ENCODE assay signal across 2 cellular contexts in the genomic region with DNA sequence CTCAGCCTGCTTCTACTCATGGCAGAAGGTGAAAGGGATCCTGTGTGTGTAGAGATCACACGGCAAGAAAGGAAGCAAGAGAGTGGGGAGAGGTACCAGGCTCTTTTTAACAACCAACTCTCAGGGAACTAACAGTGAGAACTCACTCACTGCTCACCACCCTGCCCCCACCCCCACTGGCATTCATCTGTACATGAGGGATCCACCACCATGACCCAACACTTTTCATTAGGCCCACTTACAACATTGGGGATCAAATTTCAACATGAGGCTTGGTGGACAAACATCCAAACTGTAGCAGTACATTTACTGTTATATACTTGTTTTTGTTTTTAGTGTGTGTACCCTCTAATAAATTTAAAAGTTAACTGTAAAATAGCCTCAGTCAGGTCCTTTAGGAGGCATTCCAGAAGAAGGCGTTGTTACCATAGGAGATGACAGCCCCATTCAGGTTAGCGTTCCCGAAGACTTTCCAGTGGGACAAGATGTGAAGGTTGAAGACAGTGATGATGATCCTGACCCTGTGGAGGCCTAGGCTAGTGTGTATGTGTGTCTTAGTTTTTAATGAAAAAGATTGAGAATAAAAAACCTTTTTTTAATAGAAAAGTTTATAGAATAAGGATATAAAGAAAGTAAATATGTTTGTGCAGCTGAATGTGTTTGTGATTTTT.
TF ChIP-seq lines count a peak whose summit lies in the region.

No MANE protein-coding gene starts in this region.

TF ChIP-seq in GM23338, 12 proteins besides CTCF, POLR2A, EP300 and RAD21:
- TF ChIP-seq CREB1 (CRISPR knock-in tag; IDR thresholded peaks at IDR 0.05; ENCODE audit: low read depth) (no peak), STAT1 (IDR thresholded peaks at IDR 0.05; ENCODE audit: unreplicated experiment) (no peak)
- TF ChIP-seq, protein P1, sequence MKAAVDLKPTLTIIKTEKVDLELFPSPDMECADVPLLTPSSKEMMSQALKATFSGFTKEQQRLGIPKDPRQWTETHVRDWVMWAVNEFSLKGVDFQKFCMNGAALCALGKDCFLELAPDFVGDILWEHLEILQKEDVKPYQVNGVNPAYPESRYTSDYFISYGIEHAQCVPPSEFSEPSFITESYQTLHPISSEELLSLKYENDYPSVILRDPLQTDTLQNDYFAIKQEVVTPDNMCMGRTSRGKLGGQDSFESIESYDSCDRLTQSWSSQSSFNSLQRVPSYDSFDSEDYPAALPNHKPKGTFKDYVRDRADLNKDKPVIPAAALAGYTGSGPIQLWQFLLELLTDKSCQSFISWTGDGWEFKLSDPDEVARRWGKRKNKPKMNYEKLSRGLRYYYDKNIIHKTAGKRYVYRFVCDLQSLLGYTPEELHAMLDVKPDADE (IDR thresholded peaks at IDR 0.05): no peak
- TF ChIP-seq, protein P2, sequence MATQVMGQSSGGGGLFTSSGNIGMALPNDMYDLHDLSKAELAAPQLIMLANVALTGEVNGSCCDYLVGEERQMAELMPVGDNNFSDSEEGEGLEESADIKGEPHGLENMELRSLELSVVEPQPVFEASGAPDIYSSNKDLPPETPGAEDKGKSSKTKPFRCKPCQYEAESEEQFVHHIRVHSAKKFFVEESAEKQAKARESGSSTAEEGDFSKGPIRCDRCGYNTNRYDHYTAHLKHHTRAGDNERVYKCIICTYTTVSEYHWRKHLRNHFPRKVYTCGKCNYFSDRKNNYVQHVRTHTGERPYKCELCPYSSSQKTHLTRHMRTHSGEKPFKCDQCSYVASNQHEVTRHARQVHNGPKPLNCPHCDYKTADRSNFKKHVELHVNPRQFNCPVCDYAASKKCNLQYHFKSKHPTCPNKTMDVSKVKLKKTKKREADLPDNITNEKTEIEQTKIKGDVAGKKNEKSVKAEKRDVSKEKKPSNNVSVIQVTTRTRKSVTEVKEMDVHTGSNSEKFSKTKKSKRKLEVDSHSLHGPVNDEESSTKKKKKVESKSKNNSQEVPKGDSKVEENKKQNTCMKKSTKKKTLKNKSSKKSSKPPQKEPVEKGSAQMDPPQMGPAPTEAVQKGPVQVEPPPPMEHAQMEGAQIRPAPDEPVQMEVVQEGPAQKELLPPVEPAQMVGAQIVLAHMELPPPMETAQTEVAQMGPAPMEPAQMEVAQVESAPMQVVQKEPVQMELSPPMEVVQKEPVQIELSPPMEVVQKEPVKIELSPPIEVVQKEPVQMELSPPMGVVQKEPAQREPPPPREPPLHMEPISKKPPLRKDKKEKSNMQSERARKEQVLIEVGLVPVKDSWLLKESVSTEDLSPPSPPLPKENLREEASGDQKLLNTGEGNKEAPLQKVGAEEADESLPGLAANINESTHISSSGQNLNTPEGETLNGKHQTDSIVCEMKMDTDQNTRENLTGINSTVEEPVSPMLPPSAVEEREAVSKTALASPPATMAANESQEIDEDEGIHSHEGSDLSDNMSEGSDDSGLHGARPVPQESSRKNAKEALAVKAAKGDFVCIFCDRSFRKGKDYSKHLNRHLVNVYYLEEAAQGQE (IDR thresholded peaks at IDR 0.05; ENCODE audit: unreplicated experiment): no peak
TF ChIP-seq in GM23338: peak in this region for 0.

TF ChIP-seq in H1, 55 proteins besides CTCF, POLR2A, EP300 and RAD21:
- TF ChIP-seq, protein P3, sequence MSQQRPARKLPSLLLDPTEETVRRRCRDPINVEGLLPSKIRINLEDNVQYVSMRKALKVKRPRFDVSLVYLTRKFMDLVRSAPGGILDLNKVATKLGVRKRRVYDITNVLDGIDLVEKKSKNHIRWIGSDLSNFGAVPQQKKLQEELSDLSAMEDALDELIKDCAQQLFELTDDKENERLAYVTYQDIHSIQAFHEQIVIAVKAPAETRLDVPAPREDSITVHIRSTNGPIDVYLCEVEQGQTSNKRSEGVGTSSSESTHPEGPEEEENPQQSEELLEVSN (IDR thresholded peaks at IDR 0.05): no peak
- TF ChIP-seq RFX5 (IDR thresholded peaks at IDR 0.05; ENCODE audit: borderline replicate concordance, low read depth, low read length) (no peak), RBBP5 (IDR thresholded peaks at IDR 0.05; ENCODE audit: borderline replicate concordance, low read depth, low read length) (no peak), POLR2AphosphoS5 (IDR thresholded peaks at IDR 0.05; ENCODE audit: low read depth, low read length) (no peak), HDAC2 (IDR thresholded peaks at IDR 0.05; ENCODE audit: borderline replicate concordance in 1 of 2, low read depth in 2 of 2, low read length in 2 of 2) (no peak), TCF12 (IDR thresholded peaks at IDR 0.05; ENCODE audit: low read depth, low read length) (no peak), JUND (IDR thresholded peaks at IDR 0.05; ENCODE audit: low read length) (no peak), RNF2 (IDR thresholded peaks at IDR 0.05; ENCODE audit: borderline replicate concordance, low read depth, low read length, missing control alignments, poor library complexity, severe bottlenecking) (no peak), EZH2 (IDR thresholded peaks at IDR 0.05; ENCODE audit: low read depth, low read length, severe bottlenecking) (no peak)
- TF ChIP-seq, protein P4, sequence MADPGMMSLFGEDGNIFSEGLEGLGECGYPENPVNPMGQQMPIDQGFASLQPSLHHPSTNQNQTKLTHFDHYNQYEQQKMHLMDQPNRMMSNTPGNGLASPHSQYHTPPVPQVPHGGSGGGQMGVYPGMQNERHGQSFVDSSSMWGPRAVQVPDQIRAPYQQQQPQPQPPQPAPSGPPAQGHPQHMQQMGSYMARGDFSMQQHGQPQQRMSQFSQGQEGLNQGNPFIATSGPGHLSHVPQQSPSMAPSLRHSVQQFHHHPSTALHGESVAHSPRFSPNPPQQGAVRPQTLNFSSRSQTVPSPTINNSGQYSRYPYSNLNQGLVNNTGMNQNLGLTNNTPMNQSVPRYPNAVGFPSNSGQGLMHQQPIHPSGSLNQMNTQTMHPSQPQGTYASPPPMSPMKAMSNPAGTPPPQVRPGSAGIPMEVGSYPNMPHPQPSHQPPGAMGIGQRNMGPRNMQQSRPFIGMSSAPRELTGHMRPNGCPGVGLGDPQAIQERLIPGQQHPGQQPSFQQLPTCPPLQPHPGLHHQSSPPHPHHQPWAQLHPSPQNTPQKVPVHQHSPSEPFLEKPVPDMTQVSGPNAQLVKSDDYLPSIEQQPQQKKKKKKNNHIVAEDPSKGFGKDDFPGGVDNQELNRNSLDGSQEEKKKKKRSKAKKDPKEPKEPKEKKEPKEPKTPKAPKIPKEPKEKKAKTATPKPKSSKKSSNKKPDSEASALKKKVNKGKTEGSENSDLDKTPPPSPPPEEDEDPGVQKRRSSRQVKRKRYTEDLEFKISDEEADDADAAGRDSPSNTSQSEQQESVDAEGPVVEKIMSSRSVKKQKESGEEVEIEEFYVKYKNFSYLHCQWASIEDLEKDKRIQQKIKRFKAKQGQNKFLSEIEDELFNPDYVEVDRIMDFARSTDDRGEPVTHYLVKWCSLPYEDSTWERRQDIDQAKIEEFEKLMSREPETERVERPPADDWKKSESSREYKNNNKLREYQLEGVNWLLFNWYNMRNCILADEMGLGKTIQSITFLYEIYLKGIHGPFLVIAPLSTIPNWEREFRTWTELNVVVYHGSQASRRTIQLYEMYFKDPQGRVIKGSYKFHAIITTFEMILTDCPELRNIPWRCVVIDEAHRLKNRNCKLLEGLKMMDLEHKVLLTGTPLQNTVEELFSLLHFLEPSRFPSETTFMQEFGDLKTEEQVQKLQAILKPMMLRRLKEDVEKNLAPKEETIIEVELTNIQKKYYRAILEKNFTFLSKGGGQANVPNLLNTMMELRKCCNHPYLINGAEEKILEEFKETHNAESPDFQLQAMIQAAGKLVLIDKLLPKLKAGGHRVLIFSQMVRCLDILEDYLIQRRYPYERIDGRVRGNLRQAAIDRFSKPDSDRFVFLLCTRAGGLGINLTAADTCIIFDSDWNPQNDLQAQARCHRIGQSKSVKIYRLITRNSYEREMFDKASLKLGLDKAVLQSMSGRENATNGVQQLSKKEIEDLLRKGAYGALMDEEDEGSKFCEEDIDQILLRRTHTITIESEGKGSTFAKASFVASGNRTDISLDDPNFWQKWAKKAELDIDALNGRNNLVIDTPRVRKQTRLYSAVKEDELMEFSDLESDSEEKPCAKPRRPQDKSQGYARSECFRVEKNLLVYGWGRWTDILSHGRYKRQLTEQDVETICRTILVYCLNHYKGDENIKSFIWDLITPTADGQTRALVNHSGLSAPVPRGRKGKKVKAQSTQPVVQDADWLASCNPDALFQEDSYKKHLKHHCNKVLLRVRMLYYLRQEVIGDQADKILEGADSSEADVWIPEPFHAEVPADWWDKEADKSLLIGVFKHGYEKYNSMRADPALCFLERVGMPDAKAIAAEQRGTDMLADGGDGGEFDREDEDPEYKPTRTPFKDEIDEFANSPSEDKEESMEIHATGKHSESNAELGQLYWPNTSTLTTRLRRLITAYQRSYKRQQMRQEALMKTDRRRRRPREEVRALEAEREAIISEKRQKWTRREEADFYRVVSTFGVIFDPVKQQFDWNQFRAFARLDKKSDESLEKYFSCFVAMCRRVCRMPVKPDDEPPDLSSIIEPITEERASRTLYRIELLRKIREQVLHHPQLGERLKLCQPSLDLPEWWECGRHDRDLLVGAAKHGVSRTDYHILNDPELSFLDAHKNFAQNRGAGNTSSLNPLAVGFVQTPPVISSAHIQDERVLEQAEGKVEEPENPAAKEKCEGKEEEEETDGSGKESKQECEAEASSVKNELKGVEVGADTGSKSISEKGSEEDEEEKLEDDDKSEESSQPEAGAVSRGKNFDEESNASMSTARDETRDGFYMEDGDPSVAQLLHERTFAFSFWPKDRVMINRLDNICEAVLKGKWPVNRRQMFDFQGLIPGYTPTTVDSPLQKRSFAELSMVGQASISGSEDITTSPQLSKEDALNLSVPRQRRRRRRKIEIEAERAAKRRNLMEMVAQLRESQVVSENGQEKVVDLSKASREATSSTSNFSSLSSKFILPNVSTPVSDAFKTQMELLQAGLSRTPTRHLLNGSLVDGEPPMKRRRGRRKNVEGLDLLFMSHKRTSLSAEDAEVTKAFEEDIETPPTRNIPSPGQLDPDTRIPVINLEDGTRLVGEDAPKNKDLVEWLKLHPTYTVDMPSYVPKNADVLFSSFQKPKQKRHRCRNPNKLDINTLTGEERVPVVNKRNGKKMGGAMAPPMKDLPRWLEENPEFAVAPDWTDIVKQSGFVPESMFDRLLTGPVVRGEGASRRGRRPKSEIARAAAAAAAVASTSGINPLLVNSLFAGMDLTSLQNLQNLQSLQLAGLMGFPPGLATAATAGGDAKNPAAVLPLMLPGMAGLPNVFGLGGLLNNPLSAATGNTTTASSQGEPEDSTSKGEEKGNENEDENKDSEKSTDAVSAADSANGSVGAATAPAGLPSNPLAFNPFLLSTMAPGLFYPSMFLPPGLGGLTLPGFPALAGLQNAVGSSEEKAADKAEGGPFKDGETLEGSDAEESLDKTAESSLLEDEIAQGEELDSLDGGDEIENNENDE (IDR thresholded peaks at IDR 0.05; ENCODE audit: insufficient replicate concordance, low read length): no peak
